17 cellular contexts compared by ENCODE assay signal in the genomic region with DNA sequence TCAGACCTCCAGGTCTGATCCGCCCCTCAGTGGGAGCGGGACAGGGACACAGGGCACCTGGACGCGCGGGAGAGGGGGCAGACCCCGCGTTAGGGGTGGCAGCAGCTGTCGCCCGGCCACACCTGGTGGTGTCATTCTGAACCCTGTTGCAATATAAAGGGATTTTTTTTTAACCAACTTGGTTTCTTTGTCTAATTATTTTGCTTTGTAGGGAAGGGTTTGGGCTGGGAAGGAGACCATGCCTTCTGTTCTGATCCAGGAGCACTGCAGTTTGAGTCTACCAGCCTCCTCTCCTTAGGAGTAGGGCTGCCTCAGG. TPM values are rescaled to one million over a fixed set of nuclear protein-coding genes. Genes with fewer than 3 reads are reported as not detected.
DNase-seq lines count a peak whose midpoint lies in the region; ATAC-seq, FAIRE-seq and TF ChIP-seq lines count a peak whose summit lies in the region.
"Had no signal": no experiment of that assay in that cellular context is flagged by ENCODE, and none has a peak within 500 bp of the region (broad histone marks: within the 10 kb centered on the region; RNA-seq: fewer than 3 reads in every experiment).

No MANE protein-coding gene starts in this region.

- H3F3A ChIP-seq in smooth muscle cell (ENCODE audit: low read depth): no peaks in the 10 kb centered on the region

- dilution Hi-C loops in keratinocyte (cut with MboI; ENCODE audit: extremely low pct_ligation_motif_present, low sequenced_read_pairs): no loop called here

- H3K4me3 Mint-ChIP-seq in brain: peak overlapping the region in 3 of 5 experiments; percentile 11 to 77 (median 73)

- in situ Hi-C loops in brain microvascular endothelial cell (cut with HindIII; ENCODE audit: low pct_ligation_motif_present, low sequenced_read_pairs): no loop called here

- peaks cover 56% of the 10 kb centered on the region for H3K27me3 Mint-ChIP-seq in brain

- H3K9me3 ChIP-seq in HUES6 (ENCODE audit: control insufficient read depth, insufficient read depth, low read depth, low read length) (peaks cover 8% of the 10 kb centered on the region; the same call in 1 of the 2 replicates), keratinocyte (ENCODE audit: control insufficient read depth, low read depth, low read length) (peaks cover 9% of the 10 kb centered on the region), smooth muscle cell (replicated peaks; ENCODE audit: low read depth) (no peaks in the 10 kb centered on the region)
- H3K9me3 ChIP-seq: BE2C, neutrophil had no signal

- peaks cover 0 to 2% (median 0%) of the 10 kb centered on the region in 5 experiments for H3K9me3 Mint-ChIP-seq in brain
- H3K9me3 Mint-ChIP-seq: activated CD4-positive, alpha-beta T cell treated with anti-CD3 and anti-CD28 coated beads, Interleukin-2, amount 10 ng/mL, durations not matched to agents 24 days and 14 days; T-cell had no signal

- H3K9ac ChIP-seq in HUES6 (ENCODE audit: low read length): no peak overlapping the region
- no peak overlapping the region for H3K9ac ChIP-seq in keratinocyte (ENCODE audit: control insufficient read depth, extremely low read depth, insufficient read depth, low read length)
- H3K9ac ChIP-seq in smooth muscle cell (ENCODE audit: low read depth): no peak overlapping the region

- FAIRE-seq in keratinocyte (lab: Jason Lieb, UNC): no peak
- FAIRE-seq: urothelium cell line had no signal

- no peak for ATAC-seq in left lobe of liver

- H3K4me3 ChIP-seq in HUES6 (ENCODE audit: low read depth, low read length) (peak overlapping the region; percentile 62), keratinocyte (ENCODE audit: control insufficient read depth in 2 of 3, extremely low read depth in 1 of 3, insufficient read depth in 2 of 3, low read depth in 1 of 3, low read length in 3 of 3) (no peak overlapping the region), smooth muscle cell (peak overlapping the region; percentile 49), brain microvascular endothelial cell (ENCODE audit: low read depth, low read length) (no peak overlapping the region)

- no peaks in the 10 kb centered on the region for H3K9me1 ChIP-seq in keratinocyte (ENCODE audit: control insufficient read depth, extremely low read depth, insufficient read depth, low read length)

- no peaks in the 10 kb centered on the region for H3K36me3 Mint-ChIP-seq in brain
- H3K36me3 Mint-ChIP-seq: T-cell had no signal

- TF ChIP-seq CTCF in brain (conservative IDR thresholded peaks at IDR 0.05) (no peak), keratinocyte (optimal IDR thresholded peaks at IDR 0.05 in 1 of 3, IDR thresholded peaks at IDR 0.05 in 1 of 3, conservative IDR thresholded peaks at IDR 0.05 in 1 of 3; ENCODE audit: extremely low read depth in 1 of 3, insufficient read depth in 2 of 3, low read length in 3 of 3) (no peak), smooth muscle cell (IDR thresholded peaks at IDR 0.05; ENCODE audit: borderline replicate concordance, insufficient read depth, poor library complexity, severe bottlenecking) (no peak), brain microvascular endothelial cell (IDR thresholded peaks at IDR 0.05; ENCODE audit: low read depth, low read length, missing control alignments) (no peak)

- H3K27ac Mint-ChIP-seq in brain: no peak overlapping the region
- H3K27ac Mint-ChIP-seq: activated CD4-positive, alpha-beta T cell treated with anti-CD3 and anti-CD28 coated beads, Interleukin-2, amount 10 ng/mL, durations not matched to agents 24 days and 14 days; T-cell had no signal

- WGBS in smooth muscle cell (ENCODE audit: low lambda C conversion rate): 52% methylated on average over 9 of the region's 9 CpGs

- H3K4me1 ChIP-seq in HUES6 (ENCODE audit: control insufficient read depth, insufficient read depth, low read length) (peaks cover 20% of the 10 kb centered on the region), keratinocyte (ENCODE audit: control insufficient read depth, extremely low read depth, insufficient read depth, low read length) (peaks cover 18% of the 10 kb centered on the region), smooth muscle cell (ENCODE audit: low read depth) (no peaks in the 10 kb centered on the region)

- peaks cover 31% of the 10 kb centered on the region for H3K27me3 ChIP-seq in HUES6 (ENCODE audit: control insufficient read depth, insufficient read depth, low read length)
- peaks cover 30% of the 10 kb centered on the region for H3K27me3 ChIP-seq in keratinocyte (ENCODE audit: control insufficient read depth, extremely low read depth, insufficient read depth, low read length)
- H3K27me3 ChIP-seq in smooth muscle cell (ENCODE audit: low read depth): peaks cover 27% of the 10 kb centered on the region
- no peaks in the 10 kb centered on the region for H3K27me3 ChIP-seq in brain microvascular endothelial cell (replicated peaks)
- H3K27me3 ChIP-seq: BE2C had no signal

- DNase-seq in keratinocyte (ENCODE audit: low read depth, low spot score) (no peak), smooth muscle cell (lab: John Stamatoyannopoulos, UW; ENCODE audit: unreplicated experiment) (no peak), left lobe of liver (ENCODE audit: low spot score) (no peak), SKM-1 treated with dmso at 0.1 percent for 144 hours (lab: John Stamatoyannopoulos, UW; ENCODE audit: unreplicated experiment) (no peak), AG08395 (ENCODE audit: low spot score) (no peak), brain microvascular endothelial cell (no peak)
- DNase-seq: cortex of kidney, foreskin keratinocyte, Right ventricle myocardium superior had no signal

- H2AFZ ChIP-seq in keratinocyte (ENCODE audit: control insufficient read depth, low read length) (no peak overlapping the region), smooth muscle cell (ENCODE audit: low read depth) (no peak overlapping the region)

- H3K79me2 ChIP-seq in keratinocyte (ENCODE audit: control insufficient read depth, insufficient read depth, low read length) (no peaks in the 10 kb centered on the region), smooth muscle cell (ENCODE audit: low read depth) (no peaks in the 10 kb centered on the region)

- H3K4me2 ChIP-seq in keratinocyte (ENCODE audit: control insufficient read depth, extremely low read depth, insufficient read depth, low read depth, low read length) (peak overlapping the region; percentile 68), smooth muscle cell (peak overlapping the region; percentile 93)

- no peaks in the 10 kb centered on the region for H4K20me1 ChIP-seq in keratinocyte (ENCODE audit: control insufficient read depth, extremely low read depth, insufficient read depth, low read length)
- H4K20me1 ChIP-seq in smooth muscle cell (ENCODE audit: low read depth): no peaks in the 10 kb centered on the region

- H3K27ac ChIP-seq in HUES6 (ENCODE audit: low read depth, low read length) (no peak overlapping the region), keratinocyte (ENCODE audit: control insufficient read depth, insufficient read depth, low read length) (no peak overlapping the region), smooth muscle cell (ENCODE audit: low read depth) (no peak overlapping the region), brain microvascular endothelial cell (no peak overlapping the region)
- H3K27ac ChIP-seq: breast epithelium, foreskin keratinocyte, neutrophil had no signal

- peaks cover 3% of the 10 kb centered on the region for H3K4me1 Mint-ChIP-seq in brain
- H3K4me1 Mint-ChIP-seq: activated CD4-positive, alpha-beta T cell treated with anti-CD3 and anti-CD28 coated beads, Interleukin-2, amount 10 ng/mL, durations not matched to agents 24 days and 14 days had no signal

- no peaks in the 10 kb centered on the region for H3K36me3 ChIP-seq in HUES6 (ENCODE audit: control insufficient read depth, insufficient read depth, low read length)
- no peaks in the 10 kb centered on the region for H3K36me3 ChIP-seq in keratinocyte (ENCODE audit: control insufficient read depth in 2 of 2, extremely low read depth in 1 of 2, insufficient read depth in 2 of 2, low read length in 2 of 2)
- H3K36me3 ChIP-seq in smooth muscle cell (ENCODE audit: low read depth): no peaks in the 10 kb centered on the region
- H3K36me3 ChIP-seq in brain microvascular endothelial cell (replicated peaks): no peaks in the 10 kb centered on the region
- H3K36me3 ChIP-seq: BE2C, breast epithelium, neutrophil had no signal

RNA-seq across cellular contexts. Expression of a gene that starts 10.9 kb away (rescaled TPM):
- polyA plus RNA-seq in brain (ENCODE audit: insufficient read depth, low read depth, low replicate concordance) (146 TPM), keratinocyte (23.7 to 165 TPM (median 52.4 TPM) in 3 replicates), smooth muscle cell (80.5 and 81.5 TPM in 2 replicates)
- polyA plus RNA-seq in keratinocyte (2011; ENCODE audit: low read depth): 71.7 TPM
- 132 and 143 TPM in 2 replicates for polyA plus RNA-seq in keratinocyte (2011; cell fraction: cytosol; rRNA removed)
- polyA plus RNA-seq in keratinocyte (2011; cell fraction: nucleus; rRNA removed): 63.8 and 83.2 TPM in 2 replicates
- polyA plus RNA-seq in keratinocyte (2012; ENCODE audit: low replicate concordance): 20.0 and 238 TPM in 2 replicates
- 14.8 to 109 TPM (median 33.0 TPM) in 3 replicates for polyA minus RNA-seq in keratinocyte
- polyA minus RNA-seq in keratinocyte (2011; cell fraction: cytosol; rRNA and poly(A)+ RNA removed): 79.4 TPM
- polyA minus RNA-seq in keratinocyte (2011; cell fraction: nucleus; rRNA and poly(A)+ RNA removed): 21.1 and 26.4 TPM in 2 replicates
- total RNA-seq in smooth muscle cell (78.2 and 95.7 TPM in 2 replicates), left lobe of liver (1,233 TPM)

Comparison
In these comparisons a context has a peak if more than half of its experiments do, and no peak if none do; other contexts are left out.
1. H3K4me3 ChIP-seq: peak in HUES6 (single experiment) and smooth muscle cell (single experiment); none in keratinocyte (0 of 3) and brain microvascular endothelial cell (single experiment).